ENCODE assay signal across 6 cellular contexts in the genomic region with DNA sequence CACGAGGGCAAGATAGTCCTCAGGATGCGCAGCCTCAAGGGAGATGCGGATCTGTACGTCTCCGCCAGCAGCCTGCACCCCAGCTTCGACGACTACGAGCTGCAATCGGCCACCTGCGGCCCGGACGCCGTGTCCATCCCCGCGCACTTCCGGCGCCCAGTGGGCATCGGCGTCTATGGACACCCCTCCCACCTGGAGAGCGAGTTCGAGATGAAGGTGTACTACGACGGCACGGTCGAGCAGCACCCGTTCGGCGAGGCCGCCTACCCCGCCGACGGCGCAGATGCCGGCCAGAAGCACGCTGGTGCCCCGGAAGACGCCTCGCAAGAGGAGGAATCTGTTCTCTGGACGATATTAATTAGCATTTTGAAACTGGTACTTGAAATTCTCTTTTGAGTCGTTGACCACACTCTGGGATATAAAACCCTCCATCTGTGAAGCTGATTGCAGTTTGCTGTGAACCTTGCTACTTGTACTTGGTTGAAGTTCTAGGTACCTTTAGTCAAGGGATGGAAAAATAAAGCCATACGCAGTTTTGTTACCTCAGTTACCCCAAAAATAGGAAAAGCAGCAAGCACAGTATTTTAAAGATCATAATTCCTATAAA. TPM values are rescaled to one million over a fixed set of nuclear protein-coding genes. Genes with fewer than 3 reads are reported as not detected.
DNase-seq lines count a peak whose midpoint lies in the region; ATAC-seq, FAIRE-seq and TF ChIP-seq lines count a peak whose summit lies in the region.

No MANE protein-coding gene starts in this region.

- TF ChIP-seq CTCF in keratinocyte (optimal IDR thresholded peaks at IDR 0.05 in 1 of 3, IDR thresholded peaks at IDR 0.05 in 1 of 3, conservative IDR thresholded peaks at IDR 0.05 in 1 of 3; ENCODE audit: extremely low read depth in 1 of 3, insufficient read depth in 2 of 3, low read length in 3 of 3): no peak

- H3K27ac ChIP-seq in keratinocyte (ENCODE audit: control insufficient read depth, insufficient read depth, low read length) (peak overlapping the region; percentile 83), thymus (ENCODE audit: low read depth) (peak overlapping the region; percentile 97)

- peaks cover 65% of the 10 kb centered on the region for H3K79me2 ChIP-seq in keratinocyte (ENCODE audit: control insufficient read depth, insufficient read depth, low read length)

- peak overlapping the region; percentile 93 for H3K4me2 ChIP-seq in keratinocyte (ENCODE audit: control insufficient read depth, extremely low read depth, insufficient read depth, low read depth, low read length)

- peak overlapping the region; percentile 91 for H3K9ac ChIP-seq in keratinocyte (ENCODE audit: control insufficient read depth, extremely low read depth, insufficient read depth, low read length)

- FAIRE-seq in keratinocyte (lab: Jason Lieb, UNC): no peak

- H3K36me3 ChIP-seq in keratinocyte (ENCODE audit: control insufficient read depth in 2 of 2, extremely low read depth in 1 of 2, insufficient read depth in 2 of 2, low read length in 2 of 2): peaks cover 0 to 3% of the 10 kb centered on the region in 2 experiments
- H3K36me3 ChIP-seq in thymus (ENCODE audit: control insufficient read depth, insufficient read depth): peaks cover 9% of the 10 kb centered on the region

- H3K4me1 ChIP-seq in keratinocyte (ENCODE audit: control insufficient read depth, extremely low read depth, insufficient read depth, low read length) (peaks cover 35% of the 10 kb centered on the region), thymus (ENCODE audit: control insufficient read depth, insufficient read depth, low read length) (peaks cover 9% of the 10 kb centered on the region)

- no peaks in the 10 kb centered on the region for H3K9me3 ChIP-seq in keratinocyte (ENCODE audit: control insufficient read depth, low read depth, low read length)
- no peaks in the 10 kb centered on the region for H3K9me3 ChIP-seq in thymus (ENCODE audit: control insufficient read depth)

- WGBS in thymus: 4% methylated on average over 41 of the region's 41 CpGs

- dilution Hi-C loops in keratinocyte (cut with MboI; ENCODE audit: extremely low pct_ligation_motif_present, low sequenced_read_pairs): no loop called here

- H4K20me1 ChIP-seq in keratinocyte (ENCODE audit: control insufficient read depth, extremely low read depth, insufficient read depth, low read length): no peaks in the 10 kb centered on the region

- peak overlapping the region; percentile 90 to 94 (median 91) for H3K4me3 ChIP-seq in keratinocyte (ENCODE audit: control insufficient read depth in 2 of 3, extremely low read depth in 1 of 3, insufficient read depth in 2 of 3, low read depth in 1 of 3, low read length in 3 of 3)
- H3K4me3 ChIP-seq in thymus (ENCODE audit: low read length): peak overlapping the region; percentile 95

- peak; percentile 37 for DNase-seq in activated CD8-positive, alpha-beta memory T cell treated with anti-CD3 and anti-CD28 coated beads, Interleukin-2, amount 50 U/mL, for 4 hours
- no peak for DNase-seq in keratinocyte (ENCODE audit: low read depth, low spot score)
- no peak for DNase-seq in DMS153 treated with DMSO at 0.1 percent for 48 hours (lab: John Stamatoyannopoulos, UW; ENCODE audit: unreplicated experiment)

- H3K27me3 ChIP-seq in keratinocyte (ENCODE audit: control insufficient read depth, extremely low read depth, insufficient read depth, low read length) (no peaks in the 10 kb centered on the region), thymus (ENCODE audit: control insufficient read depth, insufficient read depth) (no peaks in the 10 kb centered on the region)

- ATAC-seq in GM19324 (IDR thresholded peaks at IDR 0.05; ENCODE audit: low FRiP score, unreplicated experiment) (peak; percentile 10), HG03378 (IDR thresholded peaks at IDR 0.05; ENCODE audit: unreplicated experiment) (peak; percentile 14)

- H3K9me1 ChIP-seq in keratinocyte (ENCODE audit: control insufficient read depth, extremely low read depth, insufficient read depth, low read length): no peaks in the 10 kb centered on the region

- H2AFZ ChIP-seq in keratinocyte (ENCODE audit: control insufficient read depth, low read length): peak overlapping the region; percentile 45

RNA-seq across cellular contexts. Expression of a gene that starts 0.8 kb away (rescaled TPM):
- polyA plus RNA-seq in keratinocyte: 12.1 to 18.1 TPM (median 14.9 TPM) in 3 replicates
- 4.5 TPM for polyA plus RNA-seq in keratinocyte (2011; ENCODE audit: low read depth)
- polyA plus RNA-seq in keratinocyte (2011; cell fraction: cytosol; rRNA removed): 10.1 and 14.9 TPM in 2 replicates
- 13.5 and 14.4 TPM in 2 replicates for polyA plus RNA-seq in keratinocyte (2011; cell fraction: nucleus; rRNA removed)
- 10.5 and 16.9 TPM in 2 replicates for polyA plus RNA-seq in keratinocyte (2012; ENCODE audit: low replicate concordance)
- polyA minus RNA-seq in keratinocyte: 2.3 to 10.2 TPM (median 6.5 TPM) in 3 replicates
- polyA minus RNA-seq in keratinocyte (2011; cell fraction: cytosol; rRNA and poly(A)+ RNA removed): 18.4 TPM
- 8.4 and 11.4 TPM in 2 replicates for polyA minus RNA-seq in keratinocyte (2011; cell fraction: nucleus; rRNA and poly(A)+ RNA removed)
- 12.2 TPM for polyA plus RNA-seq in thymus

RNA-seq across cellular contexts. Expression of a gene that starts 0.9 kb away (rescaled TPM):
- 9.3 to 20.5 TPM (median 17.8 TPM) in 3 replicates for polyA plus RNA-seq in keratinocyte
- 5.8 TPM for polyA plus RNA-seq in keratinocyte (2011; ENCODE audit: low read depth)
- polyA plus RNA-seq in keratinocyte (2011; cell fraction: cytosol; rRNA removed): 4.5 and 5.2 TPM in 2 replicates
- 84.5 and 97.4 TPM in 2 replicates for polyA plus RNA-seq in keratinocyte (2011; cell fraction: nucleus; rRNA removed)
- polyA plus RNA-seq in keratinocyte (2012; ENCODE audit: low replicate concordance): 7.0 and 11.0 TPM in 2 replicates
- polyA minus RNA-seq in keratinocyte: 7.7 to 30.2 TPM (median 17.3 TPM) in 3 replicates
- 15.2 TPM for polyA minus RNA-seq in keratinocyte (2011; cell fraction: cytosol; rRNA and poly(A)+ RNA removed)
- polyA minus RNA-seq in keratinocyte (2011; cell fraction: nucleus; rRNA and poly(A)+ RNA removed): 43.4 and 68.7 TPM in 2 replicates
- polyA plus RNA-seq in thymus: 42.0 TPM

RNA-seq across cellular contexts. Expression of a gene that starts 21.6 kb away (rescaled TPM):
- 5.9 to 14.5 TPM (median 13.4 TPM) in 3 replicates for polyA plus RNA-seq in keratinocyte
- 14.1 TPM for polyA plus RNA-seq in keratinocyte (2011; ENCODE audit: low read depth)
- polyA plus RNA-seq in keratinocyte (2011; cell fraction: cytosol; rRNA removed): 6.2 and 14.0 TPM in 2 replicates
- polyA plus RNA-seq in keratinocyte (2011; cell fraction: nucleus; rRNA removed): 18.2 and 20.3 TPM in 2 replicates
- 14.3 and 16.6 TPM in 2 replicates for polyA plus RNA-seq in keratinocyte (2012; ENCODE audit: low replicate concordance)
- 1.8 to 11.0 TPM (median 2.5 TPM) in 3 replicates for polyA minus RNA-seq in keratinocyte
- polyA minus RNA-seq in keratinocyte (2011; cell fraction: cytosol; rRNA and poly(A)+ RNA removed): 3.6 TPM
- 3.3 and 6.0 TPM in 2 replicates for polyA minus RNA-seq in keratinocyte (2011; cell fraction: nucleus; rRNA and poly(A)+ RNA removed)
- polyA plus RNA-seq in thymus: 90.0 TPM

RNA-seq across cellular contexts. Expression of a gene that starts 48.6 kb away (rescaled TPM):
- polyA plus RNA-seq in keratinocyte (0.17 to 0.58 TPM (median 0.21 TPM) in 3 replicates), thymus (8.9 TPM)
- polyA plus RNA-seq in keratinocyte (2011; ENCODE audit: low read depth): 0.91 TPM
- 0.06 TPM in 1 of 2 replicates, not detected in the other for polyA plus RNA-seq in keratinocyte (2011; cell fraction: cytosol; rRNA removed)
- 0.36 and 0.59 TPM in 2 replicates for polyA plus RNA-seq in keratinocyte (2011; cell fraction: nucleus; rRNA removed)
- polyA plus RNA-seq in keratinocyte (2012; ENCODE audit: low replicate concordance): 0.23 and 0.92 TPM in 2 replicates
- 0.22 TPM in 1 of 3 replicates, not detected in the others for polyA minus RNA-seq in keratinocyte
- polyA minus RNA-seq in keratinocyte (2011; cell fraction: cytosol; rRNA and poly(A)+ RNA removed): not detected
- not detected in 2 replicates for polyA minus RNA-seq in keratinocyte (2011; cell fraction: nucleus; rRNA and poly(A)+ RNA removed)

RNA-seq across cellular contexts. Expression of a gene that starts 48.7 kb away (rescaled TPM):
- 25.6 to 37.9 TPM (median 37.2 TPM) in 3 replicates for polyA plus RNA-seq in keratinocyte
- 22.5 TPM for polyA plus RNA-seq in keratinocyte (2011; ENCODE audit: low read depth)
- 19.5 TPM in 2 replicates for polyA plus RNA-seq in keratinocyte (2011; cell fraction: cytosol; rRNA removed)
- polyA plus RNA-seq in keratinocyte (2011; cell fraction: nucleus; rRNA removed): 82.1 and 88.6 TPM in 2 replicates
- 17.9 and 23.1 TPM in 2 replicates for polyA plus RNA-seq in keratinocyte (2012; ENCODE audit: low replicate concordance)
- polyA minus RNA-seq in keratinocyte: 16.1 to 44.5 TPM (median 16.6 TPM) in 3 replicates
- polyA minus RNA-seq in keratinocyte (2011; cell fraction: cytosol; rRNA and poly(A)+ RNA removed): 11.9 TPM
- polyA minus RNA-seq in keratinocyte (2011; cell fraction: nucleus; rRNA and poly(A)+ RNA removed): 11.4 and 19.5 TPM in 2 replicates
- polyA plus RNA-seq in thymus: 104 TPM
